Comparison of ENCODE assay signal across 1 cellular context in the genomic region with DNA sequence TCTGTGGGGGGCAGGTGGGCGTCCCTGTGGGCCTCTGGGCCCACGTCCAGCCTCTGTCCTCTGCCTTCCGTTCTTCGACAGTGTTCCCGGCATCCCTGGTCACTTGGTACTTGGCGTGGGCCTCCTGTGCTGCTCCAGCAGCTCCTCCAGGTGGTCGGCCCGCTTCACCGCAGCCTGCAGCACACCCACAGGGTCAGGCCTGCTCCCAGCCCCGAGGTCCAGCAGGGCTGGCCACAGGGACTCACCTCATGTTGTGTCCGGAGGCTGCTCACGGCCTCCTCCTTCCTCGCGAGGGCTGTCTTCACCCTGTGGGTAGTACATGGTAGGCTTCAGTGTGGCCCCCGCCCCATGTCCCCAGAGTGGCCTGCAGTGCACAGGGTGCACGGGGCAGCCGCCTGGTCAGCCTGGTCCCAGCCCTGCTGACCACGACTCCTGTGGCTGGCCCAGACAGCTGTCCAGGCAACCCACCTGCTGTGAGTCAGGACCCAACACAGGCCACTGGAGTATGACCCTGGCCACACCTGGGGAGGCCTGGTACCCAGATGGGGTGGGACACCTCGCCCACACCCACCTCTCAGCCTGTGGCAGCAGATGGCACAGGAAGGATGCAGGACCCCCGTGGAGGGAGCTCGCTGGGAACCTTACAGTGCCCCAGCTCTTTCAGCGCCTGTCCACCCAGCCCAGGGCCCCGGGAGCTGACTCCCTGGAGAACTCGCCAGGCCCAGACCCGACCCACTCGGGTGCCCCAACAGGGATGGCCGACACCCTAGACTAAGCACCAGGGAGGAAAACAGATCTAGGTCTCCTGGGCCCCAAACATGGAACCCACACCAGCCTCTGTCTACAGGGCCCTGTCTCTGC.
TF ChIP-seq lines count a peak whose summit lies in the region.

No MANE protein-coding gene starts in this region.

TF ChIP-seq in GM23338, 12 proteins besides CTCF, POLR2A, EP300 and RAD21 (continued from another document):
- TF ChIP-seq ZNF462 (CRISPR knock-in tag; IDR thresholded peaks at IDR 0.05) (no peak), ETS1 (IDR thresholded peaks at IDR 0.05) (no peak), NANOG (IDR thresholded peaks at IDR 0.05; ENCODE audit: borderline replicate concordance) (no peak), EZH2phosphoT487 (IDR thresholded peaks at IDR 0.05; ENCODE audit: unreplicated experiment) (no peak), CREB1 (CRISPR knock-in tag; IDR thresholded peaks at IDR 0.05; ENCODE audit: low read depth) (no peak), STAT1 (IDR thresholded peaks at IDR 0.05; ENCODE audit: unreplicated experiment) (no peak), ZNF331 (CRISPR knock-in tag; IDR thresholded peaks at IDR 0.05; ENCODE audit: low read depth) (no peak), JUNB (IDR thresholded peaks at IDR 0.05; ENCODE audit: unreplicated experiment) (no peak), POLR2AphosphoS5 (IDR thresholded peaks at IDR 0.05; ENCODE audit: low read depth) (no peak), ZNF114 (CRISPR knock-in tag; IDR thresholded peaks at IDR 0.05) (no peak)
- TF ChIP-seq, protein P1, sequence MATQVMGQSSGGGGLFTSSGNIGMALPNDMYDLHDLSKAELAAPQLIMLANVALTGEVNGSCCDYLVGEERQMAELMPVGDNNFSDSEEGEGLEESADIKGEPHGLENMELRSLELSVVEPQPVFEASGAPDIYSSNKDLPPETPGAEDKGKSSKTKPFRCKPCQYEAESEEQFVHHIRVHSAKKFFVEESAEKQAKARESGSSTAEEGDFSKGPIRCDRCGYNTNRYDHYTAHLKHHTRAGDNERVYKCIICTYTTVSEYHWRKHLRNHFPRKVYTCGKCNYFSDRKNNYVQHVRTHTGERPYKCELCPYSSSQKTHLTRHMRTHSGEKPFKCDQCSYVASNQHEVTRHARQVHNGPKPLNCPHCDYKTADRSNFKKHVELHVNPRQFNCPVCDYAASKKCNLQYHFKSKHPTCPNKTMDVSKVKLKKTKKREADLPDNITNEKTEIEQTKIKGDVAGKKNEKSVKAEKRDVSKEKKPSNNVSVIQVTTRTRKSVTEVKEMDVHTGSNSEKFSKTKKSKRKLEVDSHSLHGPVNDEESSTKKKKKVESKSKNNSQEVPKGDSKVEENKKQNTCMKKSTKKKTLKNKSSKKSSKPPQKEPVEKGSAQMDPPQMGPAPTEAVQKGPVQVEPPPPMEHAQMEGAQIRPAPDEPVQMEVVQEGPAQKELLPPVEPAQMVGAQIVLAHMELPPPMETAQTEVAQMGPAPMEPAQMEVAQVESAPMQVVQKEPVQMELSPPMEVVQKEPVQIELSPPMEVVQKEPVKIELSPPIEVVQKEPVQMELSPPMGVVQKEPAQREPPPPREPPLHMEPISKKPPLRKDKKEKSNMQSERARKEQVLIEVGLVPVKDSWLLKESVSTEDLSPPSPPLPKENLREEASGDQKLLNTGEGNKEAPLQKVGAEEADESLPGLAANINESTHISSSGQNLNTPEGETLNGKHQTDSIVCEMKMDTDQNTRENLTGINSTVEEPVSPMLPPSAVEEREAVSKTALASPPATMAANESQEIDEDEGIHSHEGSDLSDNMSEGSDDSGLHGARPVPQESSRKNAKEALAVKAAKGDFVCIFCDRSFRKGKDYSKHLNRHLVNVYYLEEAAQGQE (IDR thresholded peaks at IDR 0.05; ENCODE audit: unreplicated experiment) = no peak
